ENCODE assay signal across 29 cellular contexts in the genomic region with DNA sequence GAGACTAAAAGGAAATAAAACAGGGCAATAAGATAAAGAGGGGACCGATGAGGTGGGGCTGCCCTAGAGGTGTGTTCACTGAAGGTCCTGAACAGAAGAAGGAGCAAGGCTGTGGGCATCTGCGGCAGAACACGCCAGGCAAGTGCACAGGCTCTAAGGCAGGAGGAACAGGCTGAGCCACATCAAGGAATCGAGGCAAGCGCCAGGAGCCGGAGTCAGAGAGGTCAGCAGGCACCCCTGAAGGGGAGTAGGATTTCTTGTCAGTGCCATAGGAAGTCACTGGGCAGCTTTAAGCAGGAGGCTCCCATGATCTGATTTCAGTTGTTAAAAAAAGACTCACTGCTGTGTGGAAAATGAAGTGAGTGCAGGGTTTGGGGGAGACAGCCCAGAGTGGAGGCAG.
"Had no signal": no experiment of that assay in that cellular context is flagged by ENCODE, and none has a peak within 500 bp of the region (broad histone marks: within the 10 kb centered on the region; RNA-seq: fewer than 3 reads in every experiment).

No MANE protein-coding gene starts in this region.

- ATAC-seq: heart right ventricle; left cardiac atrium; left lung; naive thymus-derived CD4-positive, alpha-beta T cell; psoas muscle; right cardiac atrium; stimulated activated memory B cell treated with anti-CD40 and anti-IgM and Interleukin-4, amounts not matched to agents 10 μg/mL and 1 μg/mL and 100 μg/mL, for 72 hours; stimulated activated naive CD8-positive, alpha-beta T cell treated with anti-CD3 and anti-CD28 coated beads, Interleukin-15, Interleukin-2, amounts not matched to agents 100 U/mL and 50 U/mL, for 24 hours had no signal

- H3K4me1 ChIP-seq: colonic mucosa, heart right ventricle, left lung, psoas muscle, sigmoid colon, testis, tibial artery, upper lobe of left lung, uterus had no signal

- H3K9me3 Mint-ChIP-seq: dendritic cell treated with granulocyte-macrophage colony-stimulating factor and Interleukin-4, amounts not matched to agents 40 ng/mL and 50 ng/mL, for 4 days; naive thymus-derived CD4-positive, alpha-beta T cell; nephron; stimulated activated memory B cell treated with anti-CD40 and anti-IgM and Interleukin-4, amounts not matched to agents 10 μg/mL and 1 μg/mL and 100 μg/mL, for 72 hours had no signal

- H3K4me3 Mint-ChIP-seq: dendritic cell treated with granulocyte-macrophage colony-stimulating factor and Interleukin-4, amounts not matched to agents 40 ng/mL and 50 ng/mL, for 4 days; naive thymus-derived CD4-positive, alpha-beta T cell; nephron; stimulated activated memory B cell treated with anti-CD40 and anti-IgM and Interleukin-4, amounts not matched to agents 10 μg/mL and 1 μg/mL and 100 μg/mL, for 72 hours had no signal

- FAIRE-seq: endometrium, islet of Langerhans had no signal

- H3K9me3 ChIP-seq: colonic mucosa, esophagus squamous epithelium, heart right ventricle, left lung, psoas muscle, sigmoid colon, testis, tibial artery, upper lobe of left lung, uterus had no signal

- H3K4me1 Mint-ChIP-seq: stimulated activated memory B cell treated with anti-CD40 and anti-IgM and Interleukin-4, amounts not matched to agents 10 μg/mL and 1 μg/mL and 100 μg/mL, for 72 hours had no signal

- H3K27ac Mint-ChIP-seq: dendritic cell treated with granulocyte-macrophage colony-stimulating factor and Interleukin-4, amounts not matched to agents 40 ng/mL and 50 ng/mL, for 4 days; naive thymus-derived CD4-positive, alpha-beta T cell; nephron; stimulated activated memory B cell treated with anti-CD40 and anti-IgM and Interleukin-4, amounts not matched to agents 10 μg/mL and 1 μg/mL and 100 μg/mL, for 72 hours had no signal

- DNase-seq: colonic mucosa; effector memory CD4-positive, alpha-beta T cell; erythroblast; esophagus squamous epithelium; foreskin melanocyte; glutamatergic neuron; heart right ventricle; hippocampal formation; left cardiac atrium; left lung; mesendoderm; midbrain; naive thymus-derived CD4-positive, alpha-beta T cell; nucleus accumbens; right cardiac atrium; sigmoid colon; stimulated activated CD4-positive, alpha-beta T cell treated with anti-CD3 and anti-CD28 coated beads, Interleukin-4, amount 100 ng/mL, for 4 hours; stimulated activated naive CD8-positive, alpha-beta T cell treated with anti-CD3 and anti-CD28 coated beads, Interleukin-15, Interleukin-2, amounts not matched to agents 100 U/mL and 50 U/mL, for 24 hours; substantia nigra; testis; tibial artery; upper lobe of left lung; uterus had no signal

- H3K36me3 ChIP-seq: colonic mucosa, uterus had no signal

- H3K4me3 ChIP-seq: colonic mucosa, esophagus squamous epithelium, heart right ventricle, left lung, psoas muscle, sigmoid colon, testis, tibial artery, upper lobe of left lung, uterus had no signal

- H3K27me3 ChIP-seq: colonic mucosa, esophagus squamous epithelium, heart right ventricle, left lung, sigmoid colon, testis, tibial artery, upper lobe of left lung, uterus had no signal

- H3K27me3 Mint-ChIP-seq: dendritic cell treated with granulocyte-macrophage colony-stimulating factor and Interleukin-4, amounts not matched to agents 40 ng/mL and 50 ng/mL, for 4 days; naive thymus-derived CD4-positive, alpha-beta T cell; stimulated activated memory B cell treated with anti-CD40 and anti-IgM and Interleukin-4, amounts not matched to agents 10 μg/mL and 1 μg/mL and 100 μg/mL, for 72 hours had no signal

- H3K27ac ChIP-seq: colonic mucosa, heart right ventricle, left lung, psoas muscle, sigmoid colon, testis, tibial artery, upper lobe of left lung, uterus had no signal
